In the genomic region with DNA sequence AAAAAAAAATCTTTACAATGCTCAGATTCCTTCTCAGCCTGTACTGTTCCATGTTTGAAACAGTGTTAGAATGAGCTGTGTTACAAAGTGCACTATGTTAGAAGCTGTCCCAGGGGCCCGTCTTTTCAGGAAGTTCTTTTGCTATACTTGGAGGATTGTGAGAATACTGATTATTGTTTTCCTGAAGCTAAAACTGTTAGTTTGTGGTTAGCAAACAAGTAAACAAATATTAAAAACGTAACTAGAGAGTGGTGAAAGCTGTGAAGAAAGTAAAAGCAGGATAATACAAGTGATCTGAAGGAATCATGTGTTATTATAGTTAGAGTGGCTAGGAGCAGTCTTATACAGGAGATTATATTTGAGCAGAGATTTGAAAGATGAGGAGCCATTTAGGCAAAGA, we compare ENCODE assay signal across 20 cellular contexts. TPM values are rescaled to one million over a fixed set of nuclear protein-coding genes. Genes with fewer than 3 reads are reported as not detected.
DNase-seq lines count a peak whose midpoint lies in the region; ATAC-seq and TF ChIP-seq lines count a peak whose summit lies in the region.
"Had no signal": no experiment of that assay in that cellular context is flagged by ENCODE, and none has a peak within 500 bp of the region (broad histone marks: within the 10 kb centered on the region; RNA-seq: fewer than 3 reads in every experiment).

No MANE protein-coding gene starts in this region.

- intact Hi-C loops in left cardiac atrium (cut with DNase I) = no loop called here
- intact Hi-C loops in PC-9 (cut with micrococcal nuclease; ENCODE audit: unreplicated experiment) = no loop called here

- H3K9me3 ChIP-seq in right atrium auricular region = no peaks in the 10 kb centered on the region
- peaks cover 10% of the 10 kb centered on the region for H3K9me3 ChIP-seq in PC-9 (ENCODE audit: insufficient read depth, low read depth)
- H3K9me3 ChIP-seq: esophagus squamous epithelium, heart left ventricle, psoas muscle had no signal

- DNase-seq in right atrium auricular region (ENCODE audit: low spot score) (no peak), left cardiac atrium (no peak), PC-9 (no peak), foreskin melanocyte (peak; percentile 31), DMS53 treated with DMSO at 0.1 percent for 48 hours (lab: John Stamatoyannopoulos, UW; ENCODE audit: unreplicated experiment) (no peak), GOT3 (lab: John Stamatoyannopoulos, UW) (no peak)
- DNase-seq: activated CD4-positive, alpha-beta T cell treated with anti-CD3 and anti-CD28 coated beads, Interleukin-2, amount 50 U/mL, for 1 hour; activated naive CD4-positive, alpha-beta T cell treated with Interleukin-2 at 50 U/mL for 16 hours; brain microvascular endothelial cell; CD4-positive, alpha-beta T cell; DND-41; dorsolateral prefrontal cortex; esophagus squamous epithelium; heart left ventricle; Karpas-422; naive thymus-derived CD8-positive, alpha-beta T cell; psoas muscle; stimulated activated naive B cell treated with anti-CD40 and anti-IgM and Interleukin-4, amounts not matched to agents 10 μg/mL and 1 μg/mL and 100 μg/mL, for 72 hours had no signal

- H3K4me1 ChIP-seq in right atrium auricular region = peaks cover 0 to 33% of the 10 kb centered on the region in 2 donors
- peaks cover 15% of the 10 kb centered on the region for H3K4me1 ChIP-seq in PC-9 (replicated peaks; ENCODE audit: insufficient read depth)

- ATAC-seq in left cardiac atrium = no peak
- ATAC-seq in HG03135 (IDR thresholded peaks at IDR 0.05; ENCODE audit: unreplicated experiment) = no peak
- no peak for ATAC-seq in HG02840 (IDR thresholded peaks at IDR 0.05; ENCODE audit: low FRiP score, unreplicated experiment)
- ATAC-seq: naive thymus-derived CD8-positive, alpha-beta T cell; psoas muscle; stimulated activated naive B cell treated with anti-CD40 and anti-IgM and Interleukin-4, amounts not matched to agents 10 μg/mL and 1 μg/mL and 100 μg/mL, for 72 hours had no signal

- H3K4me2 ChIP-seq in PC-9 = no peak overlapping the region

- peaks cover 11% of the 10 kb centered on the region; the same call in 1 of the 2 replicates for H3K79me2 ChIP-seq in PC-9 (ENCODE audit: low read depth)

- no peaks in the 10 kb centered on the region; the same call in 1 of the 2 replicates for H3K9me2 ChIP-seq in PC-9 (ENCODE audit: insufficient read depth)

- H4K20me1 ChIP-seq in PC-9 (ENCODE audit: insufficient read depth) = no peaks in the 10 kb centered on the region

- TF ChIP-seq CTCF in right atrium auricular region (IDR thresholded peaks at IDR 0.05) = no peak
- TF ChIP-seq CTCF in PC-9 (conservative IDR thresholded peaks at IDR 0.05) = no peak

- H3K4me3 ChIP-seq in right atrium auricular region = no peak overlapping the region
- no peak overlapping the region for H3K4me3 ChIP-seq in PC-9
- H3K4me3 ChIP-seq: dorsolateral prefrontal cortex, esophagus squamous epithelium, heart left ventricle, psoas muscle had no signal

- H3K27me3 ChIP-seq in right atrium auricular region (no peaks in the 10 kb centered on the region), PC-9 (ENCODE audit: insufficient read depth, low read depth) (no peaks in the 10 kb centered on the region)
- H3K27me3 ChIP-seq: brain microvascular endothelial cell, dorsolateral prefrontal cortex, esophagus squamous epithelium, heart left ventricle had no signal

- POLR2A ChIA-PET in PC-9 (lab: Charles Lee; ENCODE audit: unreplicated experiment) = interaction anchor here (0.8 kb wide), 1 partner anchor 25 kb away, joined by 3 read pairs; no protein-coding TSS in a partner anchor

- H2AFZ ChIP-seq in PC-9 = no peak overlapping the region

- H3K36me3 ChIP-seq in right atrium auricular region (peaks cover 9% of the 10 kb centered on the region), PC-9 (ENCODE audit: low read depth) (peaks cover 20% of the 10 kb centered on the region; the same call in 1 of the 2 replicates)

- H3K27ac ChIP-seq in right atrium auricular region (peak overlapping the region; percentile 1 to 52), PC-9 (peak overlapping the region; percentile 24; the same call in 1 of the 2 replicates)
- H3K27ac ChIP-seq: brain microvascular endothelial cell, psoas muscle had no signal

- CTCF ChIA-PET in PC-9 (lab: Charles Lee) = interaction anchor here (0.7 kb wide), 1 partner anchor 152 kb away, joined by 6 read pairs; no protein-coding TSS in a partner anchor

- BruUV-seq in PC-9 (replicated peaks; lab: Mats Ljungman, UMichigan) = no TSS peak

- peaks cover 22% of the 10 kb centered on the region for H3F3A ChIP-seq in PC-9 (ENCODE audit: insufficient read depth, low read depth)

RNA-seq across cellular contexts. Expression of gene CAMSAP2, which starts 35.6 kb away (rescaled TPM):
- total RNA-seq in right atrium auricular region = 10 to 100 TPM; 34.6 to 36.4 TPM
- total RNA-seq in left cardiac atrium = 10 to 100 TPM; 32.1 to 40.9 TPM
- total RNA-seq in PC-9 (2021) = 27.5 and 40.3 TPM in 2 replicates
